Comparison of ENCODE assay signal across 8 cellular contexts in the genomic region with DNA sequence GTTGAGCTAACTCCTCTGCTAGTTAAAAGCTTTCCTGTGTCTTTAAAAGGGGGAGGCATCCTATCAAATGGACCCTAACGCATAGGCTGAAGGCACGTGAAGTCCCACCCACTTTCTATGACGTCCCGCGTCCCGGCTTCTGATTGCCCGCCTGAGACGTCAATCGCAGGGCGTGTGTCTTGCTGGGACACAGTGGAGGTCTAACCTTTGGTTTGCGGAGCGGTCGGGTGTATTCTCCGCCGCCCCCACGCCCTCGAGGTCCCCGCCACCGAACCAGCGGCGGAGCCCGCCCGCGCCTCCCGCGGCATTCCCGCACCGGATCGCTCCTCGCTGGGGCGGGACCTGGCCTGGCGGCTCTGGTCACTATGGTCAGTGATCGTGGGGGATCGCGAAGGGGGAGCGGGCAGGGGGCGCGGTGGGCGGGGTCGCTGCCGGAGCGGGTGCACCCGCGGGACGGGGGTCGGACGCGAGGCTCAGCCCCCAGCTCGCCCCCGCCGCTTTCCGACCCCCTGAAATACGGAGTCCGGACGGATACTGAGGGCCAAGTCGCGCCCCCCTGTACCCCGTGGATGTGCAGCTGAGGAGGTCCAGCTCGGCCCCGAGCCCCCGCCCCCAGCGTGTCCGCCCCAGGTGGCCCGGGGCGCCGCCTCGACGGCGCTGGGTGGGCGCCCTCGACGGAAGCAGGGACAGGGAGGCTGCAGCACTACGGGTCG. TPM values are rescaled to one million over a fixed set of nuclear protein-coding genes. Genes with fewer than 3 reads are reported as not detected.
A peak's percentile ranks its signal among the peaks of the same experiment; 100 is the strongest.
DNase-seq lines count a peak whose midpoint lies in the region; ATAC-seq and TF ChIP-seq lines count a peak whose summit lies in the region.

A gene (plus strand): TSS at position 168 of the 713 bp plus-strand sequence. CDS start 198 bp downstream, at position 366.

- no peaks in the 10 kb centered on the region for H3K36me3 ChIP-seq in CD8-positive, alpha-beta T cell (ENCODE audit: insufficient read depth, low read length)
- no peaks in the 10 kb centered on the region for H3K36me3 ChIP-seq in endocrine pancreas (ENCODE audit: control insufficient read depth, insufficient read depth, low read length)
- H3K36me3 ChIP-seq in mesenchymal stem cell (ENCODE audit: control insufficient read depth in 1 of 2, insufficient read depth in 2 of 2, low read depth in 1 of 2, low read length in 2 of 2): no peaks in the 10 kb centered on the region

- H3K4me3 ChIP-seq in CD8-positive, alpha-beta T cell (ENCODE audit: low read depth, low read length): peak within 1 kb of the TSS; percentile 42
- H3K4me3 ChIP-seq in endocrine pancreas (ENCODE audit: control insufficient read depth, insufficient read depth, low read length) (peak within 1 kb of the TSS; percentile 72), mesenchymal stem cell (ENCODE audit: insufficient read depth in 1 of 2, low read depth in 1 of 2, low read length in 2 of 2) (peak within 1 kb of the TSS; percentile 72 to 89)

- peak within 1 kb of the TSS; percentile 84 for H3K4me3 Mint-ChIP-seq in CD8-positive, alpha-beta T cell

- POLR2A ChIA-PET in CD8-positive, alpha-beta T cell (lab: Charles Lee): interaction anchor here (1.0 to 1.4 kb wide), 6 partner anchors 10 to 163 kb away, joined by 3 to 7 read pairs (median 4); a partner anchor contains a TSS

- peak within 1 kb of the TSS in 1 of 2 experiments; percentile 32 for H2BK12ac ChIP-seq in mesenchymal stem cell (ENCODE audit: low read length in 2 of 2)

- ATAC-seq in CD8-positive, alpha-beta T cell: peak; percentile 100
- ATAC-seq in GM21367 (IDR thresholded peaks at IDR 0.05; ENCODE audit: unreplicated experiment): peak; percentile 100

- H3K27ac Mint-ChIP-seq in CD8-positive, alpha-beta T cell: no peak within 1 kb of the TSS

- no peak within 1 kb of the TSS for H2BK5ac ChIP-seq in mesenchymal stem cell (ENCODE audit: low read depth, low read length, poor library complexity, severe bottlenecking)

- H4K8ac ChIP-seq in mesenchymal stem cell (ENCODE audit: low read length): peak within 1 kb of the TSS; percentile 67

- H3K36me3 Mint-ChIP-seq in CD8-positive, alpha-beta T cell: no peaks in the 10 kb centered on the region

- intact Hi-C loops in CD8-positive, alpha-beta T cell (cut with DNase I, micrococcal nuclease): loop anchor here in 1 of 2 experiments (1.0 kb wide), 2 partner anchors 55 to 147 kb away; a partner anchor contains a TSS

- TF ChIP-seq CTCF in CD8-positive, alpha-beta T cell (IDR thresholded peaks at IDR 0.05): no peak

- H3K4me1 Mint-ChIP-seq in CD8-positive, alpha-beta T cell (ENCODE audit: low read depth): peaks cover 25% of the 10 kb centered on the region

- no peak within 1 kb of the TSS for H2BK15ac ChIP-seq in mesenchymal stem cell (ENCODE audit: low read depth, poor library complexity, severe bottlenecking)

- H3K4ac ChIP-seq in mesenchymal stem cell (ENCODE audit: low read depth in 1 of 2, low read length in 2 of 2): no peak within 1 kb of the TSS

- WGBS in mesenchymal stem cell: 4% methylated on average over 53 of the region's 74 CpGs

- peak within 1 kb of the TSS; percentile 22 for H2BK120ac ChIP-seq in mesenchymal stem cell (ENCODE audit: low read depth, low read length)

- H3K27me3 ChIP-seq in CD8-positive, alpha-beta T cell (ENCODE audit: insufficient read depth, low read length): no peaks in the 10 kb centered on the region
- no peaks in the 10 kb centered on the region for H3K27me3 ChIP-seq in endocrine pancreas (ENCODE audit: control insufficient read depth, insufficient read depth, low read length)
- peaks cover 0 to 5% of the 10 kb centered on the region in 2 experiments for H3K27me3 ChIP-seq in mesenchymal stem cell (ENCODE audit: control insufficient read depth in 1 of 2, insufficient read depth in 1 of 2, low read length in 2 of 2)

- no peak within 1 kb of the TSS for H3K23ac ChIP-seq in mesenchymal stem cell (ENCODE audit: low read length in 2 of 2)

- CTCF ChIA-PET in CD8-positive, alpha-beta T cell (lab: Charles Lee): interaction anchor here (0.6 to 16.0 kb wide), 4 partner anchors 9 to 110 kb away, joined by 3 to 109 read pairs (median 15); no protein-coding TSS in a partner anchor

- no peaks in the 10 kb centered on the region for H3K9me3 Mint-ChIP-seq in CD8-positive, alpha-beta T cell

- H3K27me3 Mint-ChIP-seq in CD8-positive, alpha-beta T cell (ENCODE audit: low read depth): peaks cover 3% of the 10 kb centered on the region

- H3K14ac ChIP-seq in mesenchymal stem cell (ENCODE audit: low read length in 2 of 2): peak within 1 kb of the TSS in 1 of 2 experiments; percentile 37

- H3K79me1 ChIP-seq in mesenchymal stem cell (replicated peaks; ENCODE audit: low read length, poor library complexity, severe bottlenecking): peaks cover 22% of the 10 kb centered on the region

- H4K91ac ChIP-seq in mesenchymal stem cell (ENCODE audit: low read length): no peak within 1 kb of the TSS

- H3K9me3 ChIP-seq in CD8-positive, alpha-beta T cell (ENCODE audit: low read length): no peaks in the 10 kb centered on the region
- H3K9me3 ChIP-seq in endocrine pancreas (ENCODE audit: control insufficient read depth, low read length) (no peaks in the 10 kb centered on the region), mesenchymal stem cell (ENCODE audit: control insufficient read depth, low read length) (no peaks in the 10 kb centered on the region)

- no peak within 1 kb of the TSS for H3K27ac ChIP-seq in CD8-positive, alpha-beta T cell (ENCODE audit: low read depth, low read length)
- H3K27ac ChIP-seq in mesenchymal stem cell (ENCODE audit: low read length, poor library complexity, severe bottlenecking): no peak within 1 kb of the TSS

- peak within 1 kb of the TSS; percentile 12 to 23 for H3K18ac ChIP-seq in mesenchymal stem cell (ENCODE audit: low read depth in 1 of 2, low read length in 2 of 2)

- H2AK5ac ChIP-seq in mesenchymal stem cell (ENCODE audit: low read length, severe bottlenecking): no peak within 1 kb of the TSS

- H3K9ac ChIP-seq in endocrine pancreas (ENCODE audit: control insufficient read depth, insufficient read depth, low read length) (no peak within 1 kb of the TSS), mesenchymal stem cell (ENCODE audit: low read length) (peak within 1 kb of the TSS; percentile 71)

- no peaks in the 10 kb centered on the region for H3K4me1 ChIP-seq in CD8-positive, alpha-beta T cell (ENCODE audit: insufficient read depth, low read length)
- H3K4me1 ChIP-seq in endocrine pancreas (ENCODE audit: control insufficient read depth, insufficient read depth, low read length) (no peaks in the 10 kb centered on the region), mesenchymal stem cell (ENCODE audit: control insufficient read depth, insufficient read depth, low read depth, low read length) (peaks cover 25% of the 10 kb centered on the region)

- H3K4me2 ChIP-seq in mesenchymal stem cell (ENCODE audit: low read length, poor library complexity, severe bottlenecking): peak within 1 kb of the TSS; percentile 57

- DNase-seq in CD8-positive, alpha-beta T cell: peak; percentile 91 to 97 (median 94)
- DNase-seq in HT-29 (ENCODE audit: low spot score): peak; percentile 96
- peak; percentile 84 for DNase-seq in NK-92 treated with Interleukin-12 subunit alpha and Interleukin-12 subunit beta, amount 100 ng/mL, for 24 hours (lab: John Stamatoyannopoulos, UW)
- peak; percentile 86 to 95 (median 93) for DNase-seq in activated CD8-positive, alpha-beta memory T cell treated with anti-CD3 and anti-CD28 coated beads for 48 hours (ENCODE audit: low read depth in 2 of 3, low spot score in 2 of 3)
- peak; percentile 98 for DNase-seq in mesenchymal stem cell
- DNase-seq in stimulated activated CD8-positive, alpha-beta memory T cell treated with anti-CD3 and anti-CD28 coated beads, Interleukin-12 subunit alpha, Interleukin-12 subunit beta, amount 100 ng/mL, for 1 hour (ENCODE audit: low read depth): peak; percentile 90

- H2AFZ ChIP-seq in mesenchymal stem cell (ENCODE audit: low read depth, low read length): peak within 1 kb of the TSS; percentile 65

RNA-seq across cellular contexts. Expression of the gene that starts here (rescaled TPM):
- total RNA-seq in CD8-positive, alpha-beta T cell: not detected
- total RNA-seq in HT-29 (2014; rRNA removed; shearing (Covaris generic)): 2.3 and 2.4 TPM in 2 replicates
- polyA plus RNA-seq in mesenchymal stem cell (2013, experiment 1 of 2): 1.1 TPM
- 1.1 TPM for polyA plus RNA-seq in mesenchymal stem cell (2013, experiment 2 of 2)

Comparison
In these comparisons a context has a peak if more than half of its experiments do, and no peak if none do; other contexts are left out.
1. Peak in DNase-seq, ATAC-seq and H3K4me3 ChIP-seq in CD8-positive, alpha-beta T cell; RNA of the gene not detected or under 1 TPM.